Comparison of ENCODE assay signal across 8 cellular contexts in the genomic region with DNA sequence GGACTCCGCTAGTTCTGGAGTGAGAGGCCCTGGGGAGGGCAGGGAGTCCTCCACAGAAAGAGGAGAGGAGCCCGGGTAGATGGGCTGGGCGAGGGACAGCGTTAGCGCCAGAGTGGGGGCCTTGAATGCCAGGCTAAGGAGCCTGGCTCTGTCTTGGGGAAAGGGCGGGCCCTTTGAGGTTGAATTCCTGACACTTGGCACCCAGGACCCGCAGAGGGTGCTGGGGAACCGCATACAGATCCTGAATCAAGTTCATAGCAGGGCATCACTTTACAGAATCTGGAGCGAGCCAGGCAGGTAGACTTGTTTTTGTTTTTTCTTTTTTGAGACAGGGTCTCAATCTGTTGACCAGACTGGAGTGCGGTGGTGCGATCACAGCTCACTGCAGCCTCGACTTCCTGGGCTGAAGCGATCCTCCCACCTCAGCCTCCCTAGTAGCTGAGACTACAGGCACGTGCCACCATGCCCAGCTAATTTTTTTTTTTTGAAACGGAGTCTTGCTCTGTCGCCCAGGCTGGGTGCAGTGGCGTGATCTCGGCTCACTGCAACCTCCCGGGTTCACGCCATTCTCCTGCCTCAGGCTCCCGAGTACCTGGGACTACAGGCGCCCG. TPM values are rescaled to one million over a fixed set of nuclear protein-coding genes. Genes with fewer than 3 reads are reported as not detected.
DNase-seq lines count a peak whose midpoint lies in the region; ATAC-seq and TF ChIP-seq lines count a peak whose summit lies in the region.

No MANE protein-coding gene starts in this region.

- peaks cover 3% of the 10 kb centered on the region for H3K4me1 Mint-ChIP-seq in endothelial cell (ENCODE audit: unreplicated experiment)

- H3K4me3 ChIP-seq in right cardiac atrium (ENCODE audit: low read length) (peak overlapping the region; percentile 11), mesodermal cell (ENCODE audit: extremely low read depth, insufficient read depth, low read length, poor library complexity, severe bottlenecking) (peak overlapping the region; percentile 41), uterus (peak overlapping the region; percentile 26 to 65)

- H3K36me3 Mint-ChIP-seq in endothelial cell (ENCODE audit: low read depth, unreplicated experiment): no peaks in the 10 kb centered on the region

- TF ChIP-seq CTCF in uterus (IDR thresholded peaks at IDR 0.05) (no peak), endothelial cell (IDR thresholded peaks at IDR 0.05; ENCODE audit: unreplicated experiment) (no peak)

- 74% methylated on average over 23 of the region's 23 CpGs for WGBS in right cardiac atrium
- WGBS in mesodermal cell (ENCODE audit: insufficient coverage in 2 of 2), 2 experiments: 73 to 77% methylated on average over 20 of the region's 23 CpGs

- ATAC-seq in right cardiac atrium (no peak), left cardiac atrium (no peak)

- DNase-seq in right cardiac atrium (no peak), left cardiac atrium (no peak), uterus (no peak), NCI-H1436 treated with DMSO at 0.1 percent for 48 hours (lab: John Stamatoyannopoulos, UW) (no peak), endothelial cell (ENCODE audit: low spot score) (no peak)
- no peak for DNase-seq in stimulated activated CD8-positive, alpha-beta memory T cell treated with anti-CD3 and anti-CD28 coated beads, Interleukin-4, amount 100 ng/mL, for 48 hours

- no peak overlapping the region for H3K4me3 Mint-ChIP-seq in endothelial cell (ENCODE audit: unreplicated experiment)

- intact Hi-C loops in right cardiac atrium (cut with DNase I) (no loop called here), left cardiac atrium (cut with DNase I) (no loop called here), uterus (cut with DNase I; ENCODE audit: low total_unique reads) (no loop called here)

- H3K9me3 Mint-ChIP-seq in endothelial cell (ENCODE audit: unreplicated experiment): no peaks in the 10 kb centered on the region

- H3K9me3 ChIP-seq in right cardiac atrium (ENCODE audit: control insufficient read depth, low read length): no peaks in the 10 kb centered on the region
- no peaks in the 10 kb centered on the region for H3K9me3 ChIP-seq in mesodermal cell (ENCODE audit: control insufficient read depth, low read length)
- H3K9me3 ChIP-seq in uterus: no peaks in the 10 kb centered on the region

- H3K4me1 ChIP-seq in right cardiac atrium (ENCODE audit: control insufficient read depth, insufficient read depth, low read length) (peaks cover 7% of the 10 kb centered on the region), mesodermal cell (ENCODE audit: control insufficient read depth, insufficient read depth, low read length, poor library complexity, severe bottlenecking) (peaks cover 7% of the 10 kb centered on the region), uterus (peaks cover 0 to 8% of the 10 kb centered on the region in 2 donors)

- H3K27me3 ChIP-seq in right cardiac atrium (ENCODE audit: control insufficient read depth, insufficient read depth) (no peaks in the 10 kb centered on the region), uterus (no peaks in the 10 kb centered on the region)

- H3K27me3 Mint-ChIP-seq in endothelial cell (ENCODE audit: unreplicated experiment): peaks cover 14% of the 10 kb centered on the region

- H3K36me3 ChIP-seq in mesodermal cell (ENCODE audit: control insufficient read depth, insufficient read depth, low read length) (no peaks in the 10 kb centered on the region), uterus (no peaks in the 10 kb centered on the region)

- H3K27ac ChIP-seq in right cardiac atrium (ENCODE audit: low read length): no peak overlapping the region
- H3K27ac ChIP-seq in angular gyrus (ENCODE audit: low read depth, low read length): peak overlapping the region; percentile 84
- H3K27ac ChIP-seq in mesodermal cell (ENCODE audit: low read depth, low read length, severe bottlenecking): no peak overlapping the region
- peak overlapping the region; percentile 57 to 91 for H3K27ac ChIP-seq in uterus

- H3K27ac Mint-ChIP-seq in endothelial cell (ENCODE audit: unreplicated experiment): no peak overlapping the region

- no peak for TF ChIP-seq POLR2A in uterus (IDR thresholded peaks at IDR 0.05)

RNA-seq across cellular contexts. Expression of gene CARNS1, which starts 6.0 kb away (rescaled TPM):
- total RNA-seq in right cardiac atrium (10 to 100 TPM in 2 of 4 donors, 1 to 10 TPM in 2; 5.1 to 23.6 (median 9.3) TPM), left cardiac atrium (10 to 100 TPM in 1 of 2 donors, 1 to 10 TPM in 1; 6.6 to 11.9 TPM), uterus (1 to 10 TPM in 1 of 4 donors, under 1 TPM in 1, not detected in 2; 0.76 to 3.3 TPM), endothelial cell (ENCODE audit: unreplicated experiment) (not detected)
- polyA plus RNA-seq in right cardiac atrium: 5.2 TPM
- 0.11 TPM for polyA plus RNA-seq in mesodermal cell (2013, experiment 1 of 2)
- polyA plus RNA-seq in mesodermal cell (2013, experiment 2 of 2): 0.20 TPM

RNA-seq across cellular contexts. Expression of gene RPS6KB2, which starts 6.8 kb away (rescaled TPM):
- total RNA-seq in right cardiac atrium (10 to 100 TPM; 29.0 to 31.3 (median 29.5) TPM), left cardiac atrium (10 to 100 TPM; 25.5 to 31.0 TPM), uterus (10 to 100 TPM; 25.6 to 45.0 (median 30.7) TPM), endothelial cell (ENCODE audit: unreplicated experiment) (44.2 TPM)
- polyA plus RNA-seq in right cardiac atrium: 39.6 TPM
- polyA plus RNA-seq in mesodermal cell (2013, experiment 1 of 2): 43.4 TPM
- polyA plus RNA-seq in mesodermal cell (2013, experiment 2 of 2): 42.5 TPM

RNA-seq across cellular contexts. Expression of gene PTPRCAP, which starts 16.0 kb away (rescaled TPM):
- total RNA-seq in right cardiac atrium (1 to 10 TPM; 1.2 to 3.4 (median 1.9) TPM), left cardiac atrium (1 to 10 TPM; 1.8 to 4.7 TPM), uterus (1 to 10 TPM in 3 of 4 donors, under 1 TPM in 1; 0.29 to 5.0 (median 1.9) TPM), endothelial cell (ENCODE audit: unreplicated experiment) (12.9 TPM)
- polyA plus RNA-seq in right cardiac atrium: 1.6 TPM
- 1.5 TPM for polyA plus RNA-seq in mesodermal cell (2013, experiment 1 of 2)
- 1.3 TPM for polyA plus RNA-seq in mesodermal cell (2013, experiment 2 of 2)

RNA-seq across cellular contexts. Expression of gene TBC1D10C, which starts 17.6 kb away (rescaled TPM):
- 1 to 10 TPM in 3 of 4 donors, under 1 TPM in 1; 0.67 to 2.7 (median 1.8) TPM for total RNA-seq in right cardiac atrium
- polyA plus RNA-seq in right cardiac atrium: 0.86 TPM
- 1 to 10 TPM; 2.4 to 2.8 TPM for total RNA-seq in left cardiac atrium
- polyA plus RNA-seq in mesodermal cell (2013, experiment 1 of 2): 1.8 TPM
- 0.91 TPM for polyA plus RNA-seq in mesodermal cell (2013, experiment 2 of 2)
- total RNA-seq in uterus: 1 to 10 TPM in 2 of 4 donors, not detected in 2; 1.3 to 2.5 TPM
- 13.2 TPM for total RNA-seq in endothelial cell (ENCODE audit: unreplicated experiment)

RNA-seq across cellular contexts. Expression of gene PPP1CA, which starts 19.9 kb away (rescaled TPM):
- total RNA-seq in right cardiac atrium (10 to 100 TPM; 73.1 to 93.4 (median 79.1) TPM), left cardiac atrium (10 to 100 TPM; 86.7 to 94.1 TPM), uterus (100 to 1,000 TPM in 1 of 4 donors, 10 to 100 TPM in 3; 15.9 to 180 (median 77.1) TPM), endothelial cell (ENCODE audit: unreplicated experiment) (249 TPM)
- 79.4 TPM for polyA plus RNA-seq in right cardiac atrium
- polyA plus RNA-seq in mesodermal cell (2013, experiment 1 of 2): 238 TPM
- polyA plus RNA-seq in mesodermal cell (2013, experiment 2 of 2): 192 TPM

Comparison
In these comparisons a context has a peak if more than half of its experiments do, and no peak if none do; other contexts are left out.
1. H3K27ac ChIP-seq: peak in angular gyrus (single experiment) and uterus (2 of 2); none in right cardiac atrium (single experiment) and mesodermal cell (single experiment).
2. Peak in every context shown above with its lines, with median percentiles within 50 percentile points of each other: H3K4me3 ChIP-seq.